1 cellular context compared by ENCODE assay signal in the genomic region with DNA sequence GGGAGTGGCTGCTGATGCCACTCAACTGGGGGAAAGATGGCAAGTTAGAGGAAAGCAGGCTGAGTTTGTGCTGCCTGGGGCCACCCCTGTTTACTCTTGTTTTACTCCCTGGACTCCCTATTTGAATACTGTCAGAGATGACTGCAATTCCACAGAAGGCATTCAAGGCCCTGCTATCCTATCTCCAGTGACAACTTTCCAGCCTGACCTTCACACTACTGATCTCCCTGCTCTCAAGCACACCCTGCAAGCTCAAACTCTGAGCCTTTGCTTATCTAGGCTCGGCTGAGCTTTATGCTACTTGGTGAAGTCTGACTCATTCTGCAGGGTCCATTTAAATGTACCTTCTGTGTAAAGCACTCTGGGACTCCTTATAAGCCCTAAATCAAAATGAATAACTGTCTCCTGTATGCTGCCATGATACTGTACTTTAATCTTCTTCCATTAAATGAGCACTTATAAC.
TF ChIP-seq lines count a peak whose summit lies in the region.

No MANE protein-coding gene starts in this region.

TF ChIP-seq in HepG2, 621 proteins besides CTCF, POLR2A, EP300 and RAD21 (continued from another document and continues in another):
- TF ChIP-seq, protein P1, sequence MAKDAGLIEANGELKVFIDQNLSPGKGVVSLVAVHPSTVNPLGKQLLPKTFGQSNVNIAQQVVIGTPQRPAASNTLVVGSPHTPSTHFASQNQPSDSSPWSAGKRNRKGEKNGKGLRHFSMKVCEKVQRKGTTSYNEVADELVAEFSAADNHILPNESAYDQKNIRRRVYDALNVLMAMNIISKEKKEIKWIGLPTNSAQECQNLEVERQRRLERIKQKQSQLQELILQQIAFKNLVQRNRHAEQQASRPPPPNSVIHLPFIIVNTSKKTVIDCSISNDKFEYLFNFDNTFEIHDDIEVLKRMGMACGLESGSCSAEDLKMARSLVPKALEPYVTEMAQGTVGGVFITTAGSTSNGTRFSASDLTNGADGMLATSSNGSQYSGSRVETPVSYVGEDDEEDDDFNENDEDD (CRISPR knock-in tag; IDR thresholded peaks at IDR 0.05; ENCODE audit: borderline replicate concordance): no peak
- peak; percentile 67; the same call in 1 of the 2 replicates for TF ChIP-seq SAP130 (CRISPR knock-in tag; IDR thresholded peaks at IDR 0.05; ENCODE audit: low read depth)
- TF ChIP-seq NPAS2 (CRISPR knock-in tag; IDR thresholded peaks at IDR 0.05; ENCODE audit: borderline replicate concordance): no peak
- TF ChIP-seq, protein P2, sequence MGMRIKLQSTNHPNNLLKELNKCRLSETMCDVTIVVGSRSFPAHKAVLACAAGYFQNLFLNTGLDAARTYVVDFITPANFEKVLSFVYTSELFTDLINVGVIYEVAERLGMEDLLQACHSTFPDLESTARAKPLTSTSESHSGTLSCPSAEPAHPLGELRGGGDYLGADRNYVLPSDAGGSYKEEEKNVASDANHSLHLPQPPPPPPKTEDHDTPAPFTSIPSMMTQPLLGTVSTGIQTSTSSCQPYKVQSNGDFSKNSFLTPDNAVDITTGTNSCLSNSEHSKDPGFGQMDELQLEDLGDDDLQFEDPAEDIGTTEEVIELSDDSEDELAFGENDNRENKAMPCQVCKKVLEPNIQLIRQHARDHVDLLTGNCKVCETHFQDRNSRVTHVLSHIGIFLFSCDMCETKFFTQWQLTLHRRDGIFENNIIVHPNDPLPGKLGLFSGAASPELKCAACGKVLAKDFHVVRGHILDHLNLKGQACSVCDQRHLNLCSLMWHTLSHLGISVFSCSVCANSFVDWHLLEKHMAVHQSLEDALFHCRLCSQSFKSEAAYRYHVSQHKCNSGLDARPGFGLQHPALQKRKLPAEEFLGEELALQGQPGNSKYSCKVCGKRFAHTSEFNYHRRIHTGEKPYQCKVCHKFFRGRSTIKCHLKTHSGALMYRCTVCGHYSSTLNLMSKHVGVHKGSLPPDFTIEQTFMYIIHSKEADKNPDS (CRISPR knock-in tag; IDR thresholded peaks at IDR 0.05): no peak
- TF ChIP-seq ZNF17 (CRISPR knock-in tag; IDR thresholded peaks at IDR 0.05): no peak
- peak; percentile 61; the same call in 1 of the 2 replicates for TF ChIP-seq PITX1 (CRISPR knock-in tag; IDR thresholded peaks at IDR 0.05)
- no peak for TF ChIP-seq ZNF713 (CRISPR knock-in tag; IDR thresholded peaks at IDR 0.05)
- no peak for TF ChIP-seq FOXA1 (IDR thresholded peaks at IDR 0.05)
- TF ChIP-seq FOXA1 (CRISPR knock-in tag; IDR thresholded peaks at IDR 0.05): peak; percentile 59
- TF ChIP-seq ZFX (CRISPR knock-in tag; IDR thresholded peaks at IDR 0.05; ENCODE audit: low read depth): peak; percentile 45; the same call in 1 of the 2 replicates
- TF ChIP-seq ZFY (CRISPR knock-in tag; IDR thresholded peaks at IDR 0.05): no peak
- TF ChIP-seq MBNL3 (CRISPR knock-in tag; conservative IDR thresholded peaks at IDR 0.05): no peak
- no peak for TF ChIP-seq HOXA9 (CRISPR knock-in tag; IDR thresholded peaks at IDR 0.05; ENCODE audit: borderline replicate concordance)
- TF ChIP-seq ATF7-NPFF (CRISPR knock-in tag; IDR thresholded peaks at IDR 0.05; ENCODE audit: low read depth): no peak
- no peak for TF ChIP-seq THYN1 (CRISPR knock-in tag; IDR thresholded peaks at IDR 0.05; ENCODE audit: borderline replicate concordance, low read depth)
- TF ChIP-seq ZNF180 (CRISPR knock-in tag; IDR thresholded peaks at IDR 0.05; ENCODE audit: borderline replicate concordance, low read depth): no peak
- no peak for TF ChIP-seq ARHGAP35 (CRISPR knock-in tag; IDR thresholded peaks at IDR 0.05; ENCODE audit: borderline replicate concordance)
- TF ChIP-seq SOX6 (IDR thresholded peaks at IDR 0.05): no peak
- TF ChIP-seq SOX6 (CRISPR knock-in tag; IDR thresholded peaks at IDR 0.05): peak; percentile 72
- TF ChIP-seq SIN3A (IDR thresholded peaks at IDR 0.05; ENCODE audit: borderline replicate concordance, low read depth, low read length): no peak
- no peak for TF ChIP-seq ZFP62 (CRISPR knock-in tag; IDR thresholded peaks at IDR 0.05)
- TF ChIP-seq, protein P3, sequence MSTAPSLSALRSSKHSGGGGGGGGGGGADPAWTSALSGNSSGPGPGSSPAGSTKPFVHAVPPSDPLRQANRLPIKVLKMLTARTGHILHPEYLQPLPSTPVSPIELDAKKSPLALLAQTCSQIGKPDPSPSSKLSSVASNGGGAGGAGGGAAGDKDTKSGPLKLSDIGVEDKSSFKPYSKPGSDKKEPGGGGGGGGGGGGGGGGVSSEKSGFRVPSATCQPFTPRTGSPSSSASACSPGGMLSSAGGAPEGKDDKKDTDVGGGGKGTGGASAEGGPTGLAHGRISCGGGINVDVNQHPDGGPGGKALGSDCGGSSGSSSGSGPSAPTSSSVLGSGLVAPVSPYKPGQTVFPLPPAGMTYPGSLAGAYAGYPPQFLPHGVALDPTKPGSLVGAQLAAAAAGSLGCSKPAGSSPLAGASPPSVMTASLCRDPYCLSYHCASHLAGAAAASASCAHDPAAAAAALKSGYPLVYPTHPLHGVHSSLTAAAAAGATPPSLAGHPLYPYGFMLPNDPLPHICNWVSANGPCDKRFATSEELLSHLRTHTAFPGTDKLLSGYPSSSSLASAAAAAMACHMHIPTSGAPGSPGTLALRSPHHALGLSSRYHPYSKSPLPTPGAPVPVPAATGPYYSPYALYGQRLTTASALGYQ (CRISPR knock-in tag; IDR thresholded peaks at IDR 0.05): no peak
- TF ChIP-seq, protein P4, sequence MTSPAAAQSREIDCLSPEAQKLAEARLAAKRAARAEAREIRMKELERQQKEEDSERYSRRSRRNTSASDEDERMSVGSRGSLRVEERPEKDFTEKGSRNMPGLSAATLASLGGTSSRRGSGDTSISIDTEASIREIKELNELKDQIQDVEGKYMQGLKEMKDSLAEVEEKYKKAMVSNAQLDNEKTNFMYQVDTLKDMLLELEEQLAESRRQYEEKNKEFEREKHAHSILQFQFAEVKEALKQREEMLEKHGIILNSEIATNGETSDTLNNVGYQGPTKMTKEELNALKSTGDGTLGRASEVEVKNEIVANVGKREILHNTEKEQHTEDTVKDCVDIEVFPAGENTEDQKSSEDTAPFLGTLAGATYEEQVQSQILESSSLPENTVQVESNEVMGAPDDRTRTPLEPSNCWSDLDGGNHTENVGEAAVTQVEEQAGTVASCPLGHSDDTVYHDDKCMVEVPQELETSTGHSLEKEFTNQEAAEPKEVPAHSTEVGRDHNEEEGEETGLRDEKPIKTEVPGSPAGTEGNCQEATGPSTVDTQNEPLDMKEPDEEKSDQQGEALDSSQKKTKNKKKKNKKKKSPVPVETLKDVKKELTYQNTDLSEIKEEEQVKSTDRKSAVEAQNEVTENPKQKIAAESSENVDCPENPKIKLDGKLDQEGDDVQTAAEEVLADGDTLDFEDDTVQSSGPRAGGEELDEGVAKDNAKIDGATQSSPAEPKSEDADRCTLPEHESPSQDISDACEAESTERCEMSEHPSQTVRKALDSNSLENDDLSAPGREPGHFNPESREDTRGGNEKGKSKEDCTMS (CRISPR knock-in tag; conservative IDR thresholded peaks at IDR 0.05): no peak
- TF ChIP-seq RARA (CRISPR knock-in tag; IDR thresholded peaks at IDR 0.05): peak; percentile 75
- TF ChIP-seq, protein P5, sequence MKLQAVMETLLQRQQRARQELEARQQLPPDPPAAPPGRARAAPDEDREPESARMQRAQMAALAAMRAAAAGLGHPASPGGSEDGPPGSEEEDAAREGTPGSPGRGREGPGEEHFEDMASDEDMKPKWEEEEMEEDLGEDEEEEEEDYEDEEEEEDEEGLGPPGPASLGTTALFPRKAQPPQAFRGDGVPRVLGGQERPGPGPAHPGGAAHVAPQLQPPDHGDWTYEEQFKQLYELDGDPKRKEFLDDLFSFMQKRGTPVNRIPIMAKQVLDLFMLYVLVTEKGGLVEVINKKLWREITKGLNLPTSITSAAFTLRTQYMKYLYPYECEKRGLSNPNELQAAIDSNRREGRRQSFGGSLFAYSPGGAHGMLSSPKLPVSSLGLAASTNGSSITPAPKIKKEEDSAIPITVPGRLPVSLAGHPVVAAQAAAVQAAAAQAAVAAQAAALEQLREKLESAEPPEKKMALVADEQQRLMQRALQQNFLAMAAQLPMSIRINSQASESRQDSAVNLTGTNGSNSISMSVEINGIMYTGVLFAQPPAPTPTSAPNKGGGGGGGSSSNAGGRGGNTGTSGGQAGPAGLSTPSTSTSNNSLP (IDR thresholded peaks at IDR 0.05; ENCODE audit: low read depth, low read length): peak; percentile 64; the same call in 1 of the 2 replicates
- TF ChIP-seq ZNF264 (CRISPR knock-in tag; IDR thresholded peaks at IDR 0.05): peak; percentile 51; the same call in 1 of the 2 replicates
- TF ChIP-seq, protein P6, sequence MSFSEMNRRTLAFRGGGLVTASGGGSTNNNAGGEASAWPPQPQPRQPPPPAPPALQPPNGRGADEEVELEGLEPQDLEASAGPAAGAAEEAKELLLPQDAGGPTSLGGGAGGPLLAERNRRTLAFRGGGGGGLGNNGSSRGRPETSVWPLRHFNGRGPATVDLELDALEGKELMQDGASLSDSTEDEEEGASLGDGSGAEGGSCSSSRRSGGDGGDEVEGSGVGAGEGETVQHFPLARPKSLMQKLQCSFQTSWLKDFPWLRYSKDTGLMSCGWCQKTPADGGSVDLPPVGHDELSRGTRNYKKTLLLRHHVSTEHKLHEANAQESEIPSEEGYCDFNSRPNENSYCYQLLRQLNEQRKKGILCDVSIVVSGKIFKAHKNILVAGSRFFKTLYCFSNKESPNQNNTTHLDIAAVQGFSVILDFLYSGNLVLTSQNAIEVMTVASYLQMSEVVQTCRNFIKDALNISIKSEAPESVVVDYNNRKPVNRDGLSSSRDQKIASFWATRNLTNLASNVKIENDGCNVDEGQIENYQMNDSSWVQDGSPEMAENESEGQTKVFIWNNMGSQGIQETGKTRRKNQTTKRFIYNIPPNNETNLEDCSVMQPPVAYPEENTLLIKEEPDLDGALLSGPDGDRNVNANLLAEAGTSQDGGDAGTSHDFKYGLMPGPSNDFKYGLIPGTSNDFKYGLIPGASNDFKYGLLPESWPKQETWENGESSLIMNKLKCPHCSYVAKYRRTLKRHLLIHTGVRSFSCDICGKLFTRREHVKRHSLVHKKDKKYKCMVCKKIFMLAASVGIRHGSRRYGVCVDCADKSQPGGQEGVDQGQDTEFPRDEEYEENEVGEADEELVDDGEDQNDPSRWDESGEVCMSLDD (CRISPR knock-in tag; IDR thresholded peaks at IDR 0.05; ENCODE audit: borderline replicate concordance): no peak
- no peak for TF ChIP-seq PHF8 (CRISPR knock-in tag; IDR thresholded peaks at IDR 0.05)
- TF ChIP-seq, protein P7, sequence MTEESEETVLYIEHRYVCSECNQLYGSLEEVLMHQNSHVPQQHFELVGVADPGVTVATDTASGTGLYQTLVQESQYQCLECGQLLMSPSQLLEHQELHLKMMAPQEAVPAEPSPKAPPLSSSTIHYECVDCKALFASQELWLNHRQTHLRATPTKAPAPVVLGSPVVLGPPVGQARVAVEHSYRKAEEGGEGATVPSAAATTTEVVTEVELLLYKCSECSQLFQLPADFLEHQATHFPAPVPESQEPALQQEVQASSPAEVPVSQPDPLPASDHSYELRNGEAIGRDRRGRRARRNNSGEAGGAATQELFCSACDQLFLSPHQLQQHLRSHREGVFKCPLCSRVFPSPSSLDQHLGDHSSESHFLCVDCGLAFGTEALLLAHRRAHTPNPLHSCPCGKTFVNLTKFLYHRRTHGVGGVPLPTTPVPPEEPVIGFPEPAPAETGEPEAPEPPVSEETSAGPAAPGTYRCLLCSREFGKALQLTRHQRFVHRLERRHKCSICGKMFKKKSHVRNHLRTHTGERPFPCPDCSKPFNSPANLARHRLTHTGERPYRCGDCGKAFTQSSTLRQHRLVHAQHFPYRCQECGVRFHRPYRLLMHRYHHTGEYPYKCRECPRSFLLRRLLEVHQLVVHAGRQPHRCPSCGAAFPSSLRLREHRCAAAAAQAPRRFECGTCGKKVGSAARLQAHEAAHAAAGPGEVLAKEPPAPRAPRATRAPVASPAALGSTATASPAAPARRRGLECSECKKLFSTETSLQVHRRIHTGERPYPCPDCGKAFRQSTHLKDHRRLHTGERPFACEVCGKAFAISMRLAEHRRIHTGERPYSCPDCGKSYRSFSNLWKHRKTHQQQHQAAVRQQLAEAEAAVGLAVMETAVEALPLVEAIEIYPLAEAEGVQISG (CRISPR knock-in tag; IDR thresholded peaks at IDR 0.05): peak; percentile 55
- TF ChIP-seq, protein P8, sequence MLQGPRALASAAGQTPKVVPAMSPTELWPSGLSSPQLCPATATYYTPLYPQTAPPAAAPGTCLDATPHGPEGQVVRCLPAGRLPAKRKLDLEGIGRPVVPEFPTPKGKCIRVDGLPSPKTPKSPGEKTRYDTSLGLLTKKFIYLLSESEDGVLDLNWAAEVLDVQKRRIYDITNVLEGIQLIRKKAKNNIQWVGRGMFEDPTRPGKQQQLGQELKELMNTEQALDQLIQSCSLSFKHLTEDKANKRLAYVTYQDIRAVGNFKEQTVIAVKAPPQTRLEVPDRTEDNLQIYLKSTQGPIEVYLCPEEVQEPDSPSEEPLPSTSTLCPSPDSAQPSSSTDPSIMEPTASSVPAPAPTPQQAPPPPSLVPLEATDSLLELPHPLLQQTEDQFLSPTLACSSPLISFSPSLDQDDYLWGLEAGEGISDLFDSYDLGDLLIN (CRISPR knock-in tag; IDR thresholded peaks at IDR 0.05; ENCODE audit: borderline replicate concordance): no peak
- no peak for TF ChIP-seq HNRNPH1 (optimal IDR thresholded peaks at IDR 0.05; ENCODE audit: low read depth, low read length)
- no peak for TF ChIP-seq NFIC (IDR thresholded peaks at IDR 0.05; ENCODE audit: low read length)
- TF ChIP-seq HIVEP1 (CRISPR knock-in tag; IDR thresholded peaks at IDR 0.05): no peak
- TF ChIP-seq ZNF3 (CRISPR knock-in tag; IDR thresholded peaks at IDR 0.05): no peak
- TF ChIP-seq PHB2 (IDR thresholded peaks at IDR 0.05; ENCODE audit: partially characterized antibody): no peak
- TF ChIP-seq SIX1 (CRISPR knock-in tag; IDR thresholded peaks at IDR 0.05; ENCODE audit: borderline replicate concordance): no peak
- no peak; the same call in 1 of the 2 replicates for TF ChIP-seq BCL6 (CRISPR knock-in tag; IDR thresholded peaks at IDR 0.05)
- 0 out of 2 replicates have a peak, but pooled peaks have one; percentile 23 for TF ChIP-seq HOXA5 (CRISPR knock-in tag; IDR thresholded peaks at IDR 0.05)
- no peak for TF ChIP-seq EHMT2 (IDR thresholded peaks at IDR 0.05; ENCODE audit: borderline replicate concordance, low read depth, low read length)
- no peak for TF ChIP-seq NFE2L2 (IDR thresholded peaks at IDR 0.05; ENCODE audit: low read length)
- TF ChIP-seq NFYB (CRISPR knock-in tag; IDR thresholded peaks at IDR 0.05): no peak
- no peak; the same call in 1 of the 2 replicates for TF ChIP-seq REPIN1 (CRISPR knock-in tag; IDR thresholded peaks at IDR 0.05; ENCODE audit: borderline replicate concordance, low read depth)
- no peak for TF ChIP-seq ZNF34 (CRISPR knock-in tag; IDR thresholded peaks at IDR 0.05; ENCODE audit: borderline replicate concordance)
- no peak for TF ChIP-seq IKZF1 (IDR thresholded peaks at IDR 0.05)
- TF ChIP-seq HHEX (CRISPR knock-in tag; IDR thresholded peaks at IDR 0.05): no peak
- no peak for TF ChIP-seq NFRKB (IDR thresholded peaks at IDR 0.05)
- no peak for TF ChIP-seq TP53 (CRISPR knock-in tag; conservative IDR thresholded peaks at IDR 0.05)
- no peak for TF ChIP-seq RFX1 (IDR thresholded peaks at IDR 0.05)
- TF ChIP-seq, protein P9, sequence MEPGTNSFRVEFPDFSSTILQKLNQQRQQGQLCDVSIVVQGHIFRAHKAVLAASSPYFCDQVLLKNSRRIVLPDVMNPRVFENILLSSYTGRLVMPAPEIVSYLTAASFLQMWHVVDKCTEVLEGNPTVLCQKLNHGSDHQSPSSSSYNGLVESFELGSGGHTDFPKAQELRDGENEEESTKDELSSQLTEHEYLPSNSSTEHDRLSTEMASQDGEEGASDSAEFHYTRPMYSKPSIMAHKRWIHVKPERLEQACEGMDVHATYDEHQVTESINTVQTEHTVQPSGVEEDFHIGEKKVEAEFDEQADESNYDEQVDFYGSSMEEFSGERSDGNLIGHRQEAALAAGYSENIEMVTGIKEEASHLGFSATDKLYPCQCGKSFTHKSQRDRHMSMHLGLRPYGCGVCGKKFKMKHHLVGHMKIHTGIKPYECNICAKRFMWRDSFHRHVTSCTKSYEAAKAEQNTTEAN (CRISPR knock-in tag; conservative IDR thresholded peaks at IDR 0.05): 0 out of 2 replicates have a peak, but pooled peaks have one; percentile 26
- no peak for TF ChIP-seq ZNF878 (CRISPR knock-in tag; IDR thresholded peaks at IDR 0.05)
